ENCODE assay signal across 21 cellular contexts in the genomic region with DNA sequence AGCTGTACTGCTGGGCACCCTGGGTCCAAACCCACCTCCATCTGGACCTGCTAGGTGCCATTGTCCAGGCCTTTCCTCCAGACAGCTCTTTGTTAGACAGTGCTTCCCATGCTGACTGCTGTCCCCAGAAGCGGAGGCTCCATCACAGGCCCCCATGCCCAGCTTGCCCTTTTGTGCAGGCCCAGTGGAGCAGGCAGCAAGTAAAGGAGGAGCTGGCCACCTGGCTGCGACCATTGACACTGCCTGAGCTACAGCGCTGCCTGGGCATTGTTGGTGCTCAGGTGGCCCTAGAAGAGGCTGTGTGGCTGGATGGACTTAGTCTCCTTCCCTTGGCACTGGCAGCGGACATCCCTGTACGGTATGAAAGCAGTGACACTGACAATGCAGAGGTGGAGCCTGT. TPM values are rescaled to one million over a fixed set of nuclear protein-coding genes. Genes with fewer than 3 reads are reported as not detected.
DNase-seq lines count a peak whose midpoint lies in the region; ATAC-seq, FAIRE-seq and TF ChIP-seq lines count a peak whose summit lies in the region.
"Had no signal": no experiment of that assay in that cellular context is flagged by ENCODE, and none has a peak within 500 bp of the region (broad histone marks: within the 10 kb centered on the region; RNA-seq: fewer than 3 reads in every experiment).

No MANE protein-coding gene starts in this region.

- H3K27me3 Mint-ChIP-seq in activated CD4-positive, alpha-beta T cell treated with anti-CD3 and anti-CD28 coated beads for 36 hours = no peaks in the 10 kb centered on the region
- H3K27me3 Mint-ChIP-seq in endodermal cell (ENCODE audit: insufficient read depth) = no peaks in the 10 kb centered on the region
- H3K27me3 Mint-ChIP-seq: CD4-positive, alpha-beta T cell; IgD-negative memory B cell had no signal

- no peaks in the 10 kb centered on the region for H3K9me3 ChIP-seq in HepG2 (ENCODE audit: low read length)
- no peaks in the 10 kb centered on the region for H3K9me3 ChIP-seq in osteoblast (ENCODE audit: low read depth, low read length)
- no peaks in the 10 kb centered on the region for H3K9me3 ChIP-seq in thoracic aorta
- H3K9me3 ChIP-seq in endodermal cell (ENCODE audit: control insufficient read depth, low read length) = no peaks in the 10 kb centered on the region
- H3K9me3 ChIP-seq: A549, Caco-2 had no signal

- no peaks in the 10 kb centered on the region for H4K20me1 ChIP-seq in HepG2 (ENCODE audit: insufficient read depth, low read length)
- peaks cover 3% of the 10 kb centered on the region for H4K20me1 ChIP-seq in osteoblast (ENCODE audit: insufficient read depth, low read length)

- POLR2A ChIA-PET in activated CD4-positive, alpha-beta T cell treated with anti-CD3 and anti-CD28 coated beads for 36 hours (lab: Charles Lee) = no interaction called here
- POLR2A ChIA-PET in HepG2 (lab: Yijun Ruan, JAX) = no interaction called here

- TF ChIP-seq CTCF in HepG2 (CRISPR knock-in tag; IDR thresholded peaks at IDR 0.05) = no peak
- no peak for TF ChIP-seq CTCF in osteoblast (IDR thresholded peaks at IDR 0.05; ENCODE audit: extremely low read depth, low read depth, low read length)
- TF ChIP-seq CTCF in thoracic aorta (IDR thresholded peaks at IDR 0.05) = no peak
- TF ChIP-seq CTCF in endodermal cell (conservative IDR thresholded peaks at IDR 0.05) = no peak
- no peak for TF ChIP-seq CTCF in GM13976 (IDR thresholded peaks at IDR 0.05; ENCODE audit: borderline replicate concordance, control extremely low read depth, extremely low read depth, insufficient read depth, missing control alignments)

- H2AFZ ChIP-seq in HepG2 (ENCODE audit: low read length) = no peak overlapping the region
- no peak overlapping the region for H2AFZ ChIP-seq in osteoblast (ENCODE audit: low read length)

- H3K36me3 ChIP-seq in HepG2 (replicated peaks in 1 of 2; ENCODE audit: control insufficient read depth in 1 of 2, insufficient read depth in 2 of 2, low read length in 2 of 2) = peaks cover 6 to 23% of the 10 kb centered on the region in 2 experiments; a peak in 4 of 5 replicates
- peaks cover 8% of the 10 kb centered on the region for H3K36me3 ChIP-seq in osteoblast (ENCODE audit: insufficient read depth, low read length)
- H3K36me3 ChIP-seq in thoracic aorta = peaks cover 6% of the 10 kb centered on the region
- H3K36me3 ChIP-seq in endodermal cell (ENCODE audit: control insufficient read depth, insufficient read depth, low read length) = peaks cover 14% of the 10 kb centered on the region

- H3K79me2 ChIP-seq in HepG2 (ENCODE audit: insufficient read depth, low read length) (no peaks in the 10 kb centered on the region), osteoblast (ENCODE audit: insufficient read depth, low read length) (no peaks in the 10 kb centered on the region)

- TF ChIP-seq EP300 in HepG2 (IDR thresholded peaks at IDR 0.05; ENCODE audit: low read depth in 2 of 2, low read length in 2 of 2) = no peak
- no peak for TF ChIP-seq EP300 in HepG2 (CRISPR knock-in tag; IDR thresholded peaks at IDR 0.05; ENCODE audit: borderline replicate concordance)

- no peak for TF ChIP-seq POLR2A in HepG2 (IDR thresholded peaks at IDR 0.05; ENCODE audit: insufficient read depth in 1 of 2, low read depth in 2 of 2, low read length in 2 of 2)

- no peak for DNase-seq in activated CD4-positive, alpha-beta T cell treated with anti-CD3 and anti-CD28 coated beads for 36 hours
- no peak for DNase-seq in activated CD4-positive, alpha-beta T cell treated with anti-CD3 and anti-CD28 coated beads, Interleukin-2, amount 50 U/mL, for 48 hours
- DNase-seq in HepG2 (ENCODE audit: low spot score) (no peak), osteoblast (ENCODE audit: insufficient read length, low spot score, missing footprints) (no peak), thoracic aorta (ENCODE audit: low spot score) (no peak), endodermal cell (no peak), GM13976 (ENCODE audit: low spot score) (no peak)
- DNase-seq: AML-193; Caco-2; CD4-positive, alpha-beta T cell; HCEC 1CT had no signal

- H3K27ac ChIP-seq in HepG2 (ENCODE audit: extremely low read length, insufficient read depth, low read length) (no peak overlapping the region), osteoblast (ENCODE audit: low read depth, low read length) (peak overlapping the region; percentile 40), thoracic aorta (peak overlapping the region; percentile 64 to 75), endodermal cell (ENCODE audit: low read depth, low read length) (no peak overlapping the region)
- H3K27ac ChIP-seq: 22Rv1, A549, C4-2B had no signal

- no TSS peak for BruUV-seq in HepG2 (replicated peaks; lab: Mats Ljungman, UMichigan)

- no peaks in the 10 kb centered on the region for H3K9me3 Mint-ChIP-seq in activated CD4-positive, alpha-beta T cell treated with anti-CD3 and anti-CD28 coated beads for 36 hours (ENCODE audit: low read depth)
- H3K9me3 Mint-ChIP-seq in endodermal cell = no peaks in the 10 kb centered on the region
- H3K9me3 Mint-ChIP-seq: CD4-positive, alpha-beta T cell; IgD-negative memory B cell had no signal

- H3K4me3 Mint-ChIP-seq in activated CD4-positive, alpha-beta T cell treated with anti-CD3 and anti-CD28 coated beads for 36 hours = no peak overlapping the region
- H3K4me3 Mint-ChIP-seq in endodermal cell = no peak overlapping the region
- H3K4me3 Mint-ChIP-seq: CD4-positive, alpha-beta T cell; IgD-negative memory B cell had no signal

- FAIRE-seq in HepG2 (lab: Jason Lieb, UNC) = no peak
- FAIRE-seq: A549, D721Med, G401.6, GM12892, H54, HTR-8/SVneo had no signal

- H3K4me1 ChIP-seq in HepG2 (ENCODE audit: insufficient read depth, low read length) (no peaks in the 10 kb centered on the region), osteoblast (ENCODE audit: insufficient read depth, low read length) (peaks cover 32% of the 10 kb centered on the region), thoracic aorta (ENCODE audit: control insufficient read depth in 1 of 2, low read depth in 2 of 2) (peaks cover 8 to 34% of the 10 kb centered on the region in 2 donors), endodermal cell (ENCODE audit: control insufficient read depth, insufficient read depth, low read length) (peaks cover 3% of the 10 kb centered on the region)
- H3K4me1 ChIP-seq: A549, Caco-2 had no signal

- peaks cover 18% of the 10 kb centered on the region for H3K36me3 Mint-ChIP-seq in activated CD4-positive, alpha-beta T cell treated with anti-CD3 and anti-CD28 coated beads for 36 hours (ENCODE audit: low read depth)
- H3K36me3 Mint-ChIP-seq in endodermal cell (ENCODE audit: low read depth) = peaks cover 13% of the 10 kb centered on the region

- H3K4me1 Mint-ChIP-seq in activated CD4-positive, alpha-beta T cell treated with anti-CD3 and anti-CD28 coated beads for 36 hours = no peaks in the 10 kb centered on the region
- H3K4me1 Mint-ChIP-seq in endodermal cell = peaks cover 3% of the 10 kb centered on the region

- 96% methylated on average over 4 of the region's 5 CpGs for WGBS in HepG2 (ENCODE audit: low lambda C conversion rate)
- WGBS in endodermal cell (ENCODE audit: insufficient coverage in 1 of 2, insufficient read length in 1 of 2), 2 experiments = 84 to 95% methylated on average over 2 to 5 of the region's 5 CpGs

- no peaks in the 10 kb centered on the region for H3K27me3 ChIP-seq in HepG2 (ENCODE audit: control insufficient read depth in 1 of 2, insufficient read depth in 2 of 2, low read length in 2 of 2)
- H3K27me3 ChIP-seq in osteoblast (ENCODE audit: insufficient read depth, low read length) = no peaks in the 10 kb centered on the region
- H3K27me3 ChIP-seq in thoracic aorta (replicated peaks; ENCODE audit: insufficient read depth) = no peaks in the 10 kb centered on the region
- no peaks in the 10 kb centered on the region for H3K27me3 ChIP-seq in endodermal cell (ENCODE audit: control insufficient read depth, insufficient read depth, low read length, poor library complexity, severe bottlenecking)

- no peak for ATAC-seq in activated CD4-positive, alpha-beta T cell treated with anti-CD3 and anti-CD28 coated beads for 36 hours
- ATAC-seq in HepG2 (peak; percentile 27; the same call in 2 of the 3 replicates), thoracic aorta (ENCODE audit: insufficient number of reproducible peaks, low FRiP score, low read depth) (no peak), GM19452 (IDR thresholded peaks at IDR 0.05; ENCODE audit: unreplicated experiment) (no peak)

- CTCF ChIA-PET in activated CD4-positive, alpha-beta T cell treated with anti-CD3 and anti-CD28 coated beads for 36 hours (lab: Charles Lee) = interaction anchor here (0.7 to 4.1 kb wide), 6 partner anchors 9 to 120 kb away, joined by 3 to 21 read pairs (median 3); no protein-coding TSS in a partner anchor
- CTCF ChIA-PET in HepG2 (lab: Yijun Ruan, JAX; ENCODE audit: low intra/inter-chr PET ratio, low total read pairs) = no interaction called here

- no peak for TF ChIP-seq RAD21 in HepG2 (CRISPR knock-in tag; IDR thresholded peaks at IDR 0.05)

- H3K4me3 ChIP-seq in HepG2 (replicated peaks in 1 of 3; ENCODE audit: insufficient read depth in 1 of 3, low read depth in 2 of 3, low read length in 3 of 3) (no peak overlapping the region), osteoblast (ENCODE audit: insufficient read depth, low read length) (no peak overlapping the region), thoracic aorta (no peak overlapping the region), endodermal cell (ENCODE audit: low read length) (no peak overlapping the region)
- H3K4me3 ChIP-seq: A549 had no signal

- H3K4me2 ChIP-seq in HepG2 (ENCODE audit: low read depth, low read length) (no peak overlapping the region), osteoblast (ENCODE audit: insufficient read depth, low read length) (no peak overlapping the region)
- H3K4me2 ChIP-seq: A549 had no signal

- H3K27ac Mint-ChIP-seq in activated CD4-positive, alpha-beta T cell treated with anti-CD3 and anti-CD28 coated beads for 36 hours = peak overlapping the region; percentile 33
- H3K27ac Mint-ChIP-seq in endodermal cell = no peak overlapping the region
- H3K27ac Mint-ChIP-seq: CD4-positive, alpha-beta T cell; IgD-negative memory B cell had no signal

- intact Hi-C loops in activated CD4-positive, alpha-beta T cell treated with anti-CD3 and anti-CD28 coated beads for 36 hours (cut with DNase I, micrococcal nuclease) = no loop called here
- intact Hi-C loops in HepG2 (cut with micrococcal nuclease; ENCODE audit: unreplicated experiment) = no loop called here

- in situ Hi-C loops in HepG2 (cut with HindIII; ENCODE audit: extremely low pct_ligation_motif_present, low pct_unique_long_range_greater_than_20kb) = no loop called here
- in situ Hi-C loops in GM13976 (cut with MboI; ENCODE audit: low sequenced_read_pairs, unreplicated experiment) = no loop called here

- no peak overlapping the region for H3K9ac ChIP-seq in HepG2 (ENCODE audit: insufficient read depth, low read depth, low read length)
- no peak overlapping the region for H3K9ac ChIP-seq in endodermal cell (ENCODE audit: extremely low read depth, low read length, poor library complexity, severe bottlenecking)

RNA-seq across cellular contexts. Expression of a gene that starts 1.5 kb away (rescaled TPM):
- total RNA-seq in activated CD4-positive, alpha-beta T cell treated with anti-CD3 and anti-CD28 coated beads for 36 hours = 10 to 100 TPM; 20.9 to 21.0 TPM
- total RNA-seq in HepG2 (2016; rRNA removed; fragmentation: Illumina TruSeq; extraction: Trizol) = 0.94 and 2.7 TPM in 2 replicates
- 1.3 and 1.6 TPM in 2 replicates for total RNA-seq in HepG2 (2016; cell fraction: cytosol; rRNA removed; fragmentation: Illumina TruSeq; extraction: Trizol; ENCODE audit: low read depth)
- total RNA-seq in HepG2 (2016; cell fraction: insoluble cytoplasmic fraction; rRNA removed; fragmentation: Illumina TruSeq; extraction: Trizol) = 1.0 and 2.6 TPM in 2 replicates
- 1.00 and 1.2 TPM in 2 replicates for total RNA-seq in HepG2 (2016; cell fraction: membrane; rRNA removed; fragmentation: Illumina TruSeq; extraction: Trizol)
- 8.5 and 9.6 TPM in 2 replicates for total RNA-seq in HepG2 (2016; cell fraction: nucleus; rRNA removed; fragmentation: Illumina TruSeq; extraction: Trizol)
- polyA plus RNA-seq in HepG2 (2011; rRNA removed) = 9.3 and 13.3 TPM in 2 replicates
- polyA plus RNA-seq in HepG2 (2011; cell fraction: cytosol; rRNA removed) = 2.1 TPM in 2 replicates
- 76.4 and 80.1 TPM in 2 replicates for polyA plus RNA-seq in HepG2 (2011; cell fraction: nucleus; rRNA removed)
- polyA plus RNA-seq in HepG2 (2012) = 11.0 and 17.0 TPM in 2 replicates
- 0.09 and 0.20 TPM in 2 replicates for polyA plus RNA-seq in HepG2 (2016; cell fraction: cytosol; fragmentation: Illumina TruSeq; extraction: Trizol; ENCODE audit: low read depth)
- polyA plus RNA-seq in HepG2 (2016; cell fraction: insoluble cytoplasmic fraction; fragmentation: Illumina TruSeq; extraction: Trizol; ENCODE audit: low read depth) = 0.91 and 1.1 TPM in 2 replicates
- polyA plus RNA-seq in HepG2 (2016; cell fraction: membrane; fragmentation: Illumina TruSeq; extraction: Trizol; ENCODE audit: low read depth) = 0.16 and 0.22 TPM in 2 replicates
- polyA plus RNA-seq in HepG2 (2016; cell fraction: nucleus; fragmentation: Illumina TruSeq; extraction: Trizol; ENCODE audit: insufficient read depth, low read depth) = 14.1 and 16.8 TPM in 2 replicates
- 57.3 and 64.0 TPM in 2 replicates for polyA minus RNA-seq in HepG2 (2011; rRNA and poly(A)+ RNA removed; ENCODE audit: low replicate concordance)
- polyA minus RNA-seq in HepG2 (2011; cell fraction: cytosol; rRNA and poly(A)+ RNA removed) = 2.5 and 3.1 TPM in 2 replicates
- 48.5 and 56.7 TPM in 2 replicates for polyA minus RNA-seq in HepG2 (2011; cell fraction: nucleus; rRNA and poly(A)+ RNA removed)
- total RNA-seq in osteoblast = 9.0 and 9.4 TPM in 2 replicates
- total RNA-seq in thoracic aorta = 10 to 100 TPM; 23.9 to 26.5 TPM
- 10 to 100 TPM; 11.0 to 12.2 TPM for total RNA-seq in endodermal cell
- 7.1 TPM for polyA plus RNA-seq in endodermal cell (2013, experiment 1 of 2)
- polyA plus RNA-seq in endodermal cell (2013, experiment 2 of 2) = 8.3 TPM

RNA-seq across cellular contexts. Expression of a gene that starts 17.2 kb away (rescaled TPM):
- 10 to 100 TPM; 27.1 to 39.2 TPM for total RNA-seq in activated CD4-positive, alpha-beta T cell treated with anti-CD3 and anti-CD28 coated beads for 36 hours
- 39.5 and 60.1 TPM in 2 replicates for total RNA-seq in HepG2 (2016; rRNA removed; fragmentation: Illumina TruSeq; extraction: Trizol)
- 10.8 and 13.1 TPM in 2 replicates for total RNA-seq in HepG2 (2016; cell fraction: cytosol; rRNA removed; fragmentation: Illumina TruSeq; extraction: Trizol; ENCODE audit: low read depth)
- 43.3 and 66.3 TPM in 2 replicates for total RNA-seq in HepG2 (2016; cell fraction: insoluble cytoplasmic fraction; rRNA removed; fragmentation: Illumina TruSeq; extraction: Trizol)
- total RNA-seq in HepG2 (2016; cell fraction: membrane; rRNA removed; fragmentation: Illumina TruSeq; extraction: Trizol) = 26.2 and 32.5 TPM in 2 replicates
- 41.4 and 43.0 TPM in 2 replicates for total RNA-seq in HepG2 (2016; cell fraction: nucleus; rRNA removed; fragmentation: Illumina TruSeq; extraction: Trizol)
- polyA plus RNA-seq in HepG2 (2011; rRNA removed) = 34.9 and 38.5 TPM in 2 replicates
- polyA plus RNA-seq in HepG2 (2011; cell fraction: cytosol; rRNA removed) = 34.0 and 35.1 TPM in 2 replicates
- 67.7 and 87.1 TPM in 2 replicates for polyA plus RNA-seq in HepG2 (2011; cell fraction: nucleus; rRNA removed)
- polyA plus RNA-seq in HepG2 (2012) = 20.8 and 27.0 TPM in 2 replicates
- polyA plus RNA-seq in HepG2 (2016; cell fraction: cytosol; fragmentation: Illumina TruSeq; extraction: Trizol; ENCODE audit: low read depth) = 11.9 and 14.7 TPM in 2 replicates
- 45.0 and 46.2 TPM in 2 replicates for polyA plus RNA-seq in HepG2 (2016; cell fraction: insoluble cytoplasmic fraction; fragmentation: Illumina TruSeq; extraction: Trizol; ENCODE audit: low read depth)
- 19.4 and 23.0 TPM in 2 replicates for polyA plus RNA-seq in HepG2 (2016; cell fraction: membrane; fragmentation: Illumina TruSeq; extraction: Trizol; ENCODE audit: low read depth)
- polyA plus RNA-seq in HepG2 (2016; cell fraction: nucleus; fragmentation: Illumina TruSeq; extraction: Trizol; ENCODE audit: insufficient read depth, low read depth) = 39.7 and 43.3 TPM in 2 replicates
- 42.9 and 55.1 TPM in 2 replicates for polyA minus RNA-seq in HepG2 (2011; rRNA and poly(A)+ RNA removed; ENCODE audit: low replicate concordance)
- polyA minus RNA-seq in HepG2 (2011; cell fraction: cytosol; rRNA and poly(A)+ RNA removed) = 12.4 and 20.8 TPM in 2 replicates
- 102 and 116 TPM in 2 replicates for polyA minus RNA-seq in HepG2 (2011; cell fraction: nucleus; rRNA and poly(A)+ RNA removed)
- total RNA-seq in osteoblast = 52.7 and 55.4 TPM in 2 replicates
- total RNA-seq in thoracic aorta = 10 to 100 TPM; 47.7 to 49.9 TPM
- 10 to 100 TPM; 29.6 to 30.5 TPM for total RNA-seq in endodermal cell
- polyA plus RNA-seq in endodermal cell (2013, experiment 1 of 2) = 32.9 TPM
- 27.5 TPM for polyA plus RNA-seq in endodermal cell (2013, experiment 2 of 2)

RNA-seq across cellular contexts. Expression of a gene that starts 17.4 kb away (rescaled TPM):
- total RNA-seq in activated CD4-positive, alpha-beta T cell treated with anti-CD3 and anti-CD28 coated beads for 36 hours = 10 to 100 TPM; 36.7 to 40.3 TPM
- 58.9 and 60.2 TPM in 2 replicates for total RNA-seq in HepG2 (2016; rRNA removed; fragmentation: Illumina TruSeq; extraction: Trizol)
- 17.5 and 22.7 TPM in 2 replicates for total RNA-seq in HepG2 (2016; cell fraction: cytosol; rRNA removed; fragmentation: Illumina TruSeq; extraction: Trizol; ENCODE audit: low read depth)
- 61.0 and 64.1 TPM in 2 replicates for total RNA-seq in HepG2 (2016; cell fraction: insoluble cytoplasmic fraction; rRNA removed; fragmentation: Illumina TruSeq; extraction: Trizol)
- 47.3 and 49.4 TPM in 2 replicates for total RNA-seq in HepG2 (2016; cell fraction: membrane; rRNA removed; fragmentation: Illumina TruSeq; extraction: Trizol)
- 42.8 and 48.3 TPM in 2 replicates for total RNA-seq in HepG2 (2016; cell fraction: nucleus; rRNA removed; fragmentation: Illumina TruSeq; extraction: Trizol)
- 56.6 TPM in 2 replicates for polyA plus RNA-seq in HepG2 (2011; rRNA removed)
- 46.2 and 52.7 TPM in 2 replicates for polyA plus RNA-seq in HepG2 (2011; cell fraction: cytosol; rRNA removed)
- polyA plus RNA-seq in HepG2 (2011; cell fraction: nucleus; rRNA removed) = 94.3 and 111 TPM in 2 replicates
- polyA plus RNA-seq in HepG2 (2012) = 27.4 and 32.7 TPM in 2 replicates
- polyA plus RNA-seq in HepG2 (2016; cell fraction: cytosol; fragmentation: Illumina TruSeq; extraction: Trizol; ENCODE audit: low read depth) = 19.3 and 24.9 TPM in 2 replicates
- polyA plus RNA-seq in HepG2 (2016; cell fraction: insoluble cytoplasmic fraction; fragmentation: Illumina TruSeq; extraction: Trizol; ENCODE audit: low read depth) = 64.8 and 65.3 TPM in 2 replicates
- 38.0 and 38.5 TPM in 2 replicates for polyA plus RNA-seq in HepG2 (2016; cell fraction: membrane; fragmentation: Illumina TruSeq; extraction: Trizol; ENCODE audit: low read depth)
- polyA plus RNA-seq in HepG2 (2016; cell fraction: nucleus; fragmentation: Illumina TruSeq; extraction: Trizol; ENCODE audit: insufficient read depth, low read depth) = 93.4 and 95.4 TPM in 2 replicates
- 40.2 and 91.9 TPM in 2 replicates for polyA minus RNA-seq in HepG2 (2011; rRNA and poly(A)+ RNA removed; ENCODE audit: low replicate concordance)
- polyA minus RNA-seq in HepG2 (2011; cell fraction: cytosol; rRNA and poly(A)+ RNA removed) = 13.5 and 13.6 TPM in 2 replicates
- 52.7 and 55.4 TPM in 2 replicates for polyA minus RNA-seq in HepG2 (2011; cell fraction: nucleus; rRNA and poly(A)+ RNA removed)
- total RNA-seq in osteoblast = 74.3 and 79.3 TPM in 2 replicates
- total RNA-seq in thoracic aorta = 10 to 100 TPM; 52.1 to 62.8 TPM
- total RNA-seq in endodermal cell = 10 to 100 TPM; 56.5 to 56.8 TPM
- polyA plus RNA-seq in endodermal cell (2013, experiment 1 of 2) = 37.3 TPM
- polyA plus RNA-seq in endodermal cell (2013, experiment 2 of 2) = 32.9 TPM

RNA-seq across cellular contexts. Expression of a gene that starts 24.8 kb away (rescaled TPM):
- total RNA-seq in activated CD4-positive, alpha-beta T cell treated with anti-CD3 and anti-CD28 coated beads for 36 hours = 1 to 10 TPM; 3.8 to 4.2 TPM
- total RNA-seq in HepG2 (2016; rRNA removed; fragmentation: Illumina TruSeq; extraction: Trizol) = 2.8 and 6.3 TPM in 2 replicates
- 0.40 and 0.79 TPM in 2 replicates for total RNA-seq in HepG2 (2016; cell fraction: cytosol; rRNA removed; fragmentation: Illumina TruSeq; extraction: Trizol; ENCODE audit: low read depth)
- total RNA-seq in HepG2 (2016; cell fraction: insoluble cytoplasmic fraction; rRNA removed; fragmentation: Illumina TruSeq; extraction: Trizol) = 2.4 and 5.9 TPM in 2 replicates
- 1.2 and 1.5 TPM in 2 replicates for total RNA-seq in HepG2 (2016; cell fraction: membrane; rRNA removed; fragmentation: Illumina TruSeq; extraction: Trizol)
- total RNA-seq in HepG2 (2016; cell fraction: nucleus; rRNA removed; fragmentation: Illumina TruSeq; extraction: Trizol) = 9.6 and 9.9 TPM in 2 replicates
- polyA plus RNA-seq in HepG2 (2011; rRNA removed) = 3.6 and 4.9 TPM in 2 replicates
- polyA plus RNA-seq in HepG2 (2011; cell fraction: cytosol; rRNA removed) = 1.5 and 2.1 TPM in 2 replicates
- polyA plus RNA-seq in HepG2 (2011; cell fraction: nucleus; rRNA removed) = 25.2 and 26.5 TPM in 2 replicates
- 2.3 and 2.8 TPM in 2 replicates for polyA plus RNA-seq in HepG2 (2012)
- 0.49 and 0.53 TPM in 2 replicates for polyA plus RNA-seq in HepG2 (2016; cell fraction: cytosol; fragmentation: Illumina TruSeq; extraction: Trizol; ENCODE audit: low read depth)
- polyA plus RNA-seq in HepG2 (2016; cell fraction: insoluble cytoplasmic fraction; fragmentation: Illumina TruSeq; extraction: Trizol; ENCODE audit: low read depth) = 1.6 and 2.7 TPM in 2 replicates
- 0.80 and 1.3 TPM in 2 replicates for polyA plus RNA-seq in HepG2 (2016; cell fraction: membrane; fragmentation: Illumina TruSeq; extraction: Trizol; ENCODE audit: low read depth)
- polyA plus RNA-seq in HepG2 (2016; cell fraction: nucleus; fragmentation: Illumina TruSeq; extraction: Trizol; ENCODE audit: insufficient read depth, low read depth) = 25.5 and 27.0 TPM in 2 replicates
- polyA minus RNA-seq in HepG2 (2011; rRNA and poly(A)+ RNA removed; ENCODE audit: low replicate concordance) = 5.6 and 9.8 TPM in 2 replicates
- polyA minus RNA-seq in HepG2 (2011; cell fraction: cytosol; rRNA and poly(A)+ RNA removed) = 1.6 and 3.3 TPM in 2 replicates
- polyA minus RNA-seq in HepG2 (2011; cell fraction: nucleus; rRNA and poly(A)+ RNA removed) = 6.6 and 8.3 TPM in 2 replicates
- 25.3 and 36.2 TPM in 2 replicates for total RNA-seq in osteoblast
- 10 to 100 TPM; 40.3 to 40.4 TPM for total RNA-seq in thoracic aorta
- 10 to 100 TPM; 13.0 to 18.0 TPM for total RNA-seq in endodermal cell
- polyA plus RNA-seq in endodermal cell (2013, experiment 1 of 2) = 19.9 TPM
- 17.8 TPM for polyA plus RNA-seq in endodermal cell (2013, experiment 2 of 2)

RNA-seq across cellular contexts. Expression of a gene that starts 57.8 kb away (rescaled TPM):
- total RNA-seq in activated CD4-positive, alpha-beta T cell treated with anti-CD3 and anti-CD28 coated beads for 36 hours = under 1 TPM; 0.16 to 0.33 TPM
- total RNA-seq in HepG2 (2016; rRNA removed; fragmentation: Illumina TruSeq; extraction: Trizol) (29.6 and 57.4 TPM in 2 replicates), osteoblast (0.59 and 1.1 TPM in 2 replicates), thoracic aorta (1 to 10 TPM in 1 of 2 donors, under 1 TPM in 1; 0.54 to 2.9 TPM), endodermal cell (1 to 10 TPM; 3.9 to 6.0 TPM)
- 7.4 and 9.1 TPM in 2 replicates for total RNA-seq in HepG2 (2016; cell fraction: cytosol; rRNA removed; fragmentation: Illumina TruSeq; extraction: Trizol; ENCODE audit: low read depth)
- 28.5 and 59.2 TPM in 2 replicates for total RNA-seq in HepG2 (2016; cell fraction: insoluble cytoplasmic fraction; rRNA removed; fragmentation: Illumina TruSeq; extraction: Trizol)
- 9.6 and 11.3 TPM in 2 replicates for total RNA-seq in HepG2 (2016; cell fraction: membrane; rRNA removed; fragmentation: Illumina TruSeq; extraction: Trizol)
- 60.0 and 62.1 TPM in 2 replicates for total RNA-seq in HepG2 (2016; cell fraction: nucleus; rRNA removed; fragmentation: Illumina TruSeq; extraction: Trizol)
- 6.2 and 9.2 TPM in 2 replicates for polyA plus RNA-seq in HepG2 (2011; rRNA removed)
- polyA plus RNA-seq in HepG2 (2011; cell fraction: cytosol; rRNA removed) = 7.9 and 10.5 TPM in 2 replicates
- polyA plus RNA-seq in HepG2 (2011; cell fraction: nucleus; rRNA removed) = 6.2 and 6.6 TPM in 2 replicates
- polyA plus RNA-seq in HepG2 (2012) = 1.3 and 1.4 TPM in 2 replicates
- polyA plus RNA-seq in HepG2 (2016; cell fraction: cytosol; fragmentation: Illumina TruSeq; extraction: Trizol; ENCODE audit: low read depth) = 6.7 and 7.9 TPM in 2 replicates
- polyA plus RNA-seq in HepG2 (2016; cell fraction: insoluble cytoplasmic fraction; fragmentation: Illumina TruSeq; extraction: Trizol; ENCODE audit: low read depth) = 28.3 and 32.1 TPM in 2 replicates
- polyA plus RNA-seq in HepG2 (2016; cell fraction: membrane; fragmentation: Illumina TruSeq; extraction: Trizol; ENCODE audit: low read depth) = 8.6 and 17.5 TPM in 2 replicates
- polyA plus RNA-seq in HepG2 (2016; cell fraction: nucleus; fragmentation: Illumina TruSeq; extraction: Trizol; ENCODE audit: insufficient read depth, low read depth) = 86.2 and 88.6 TPM in 2 replicates
- polyA minus RNA-seq in HepG2 (2011; rRNA and poly(A)+ RNA removed; ENCODE audit: low replicate concordance) = 0.26 and 20.4 TPM in 2 replicates
- polyA minus RNA-seq in HepG2 (2011; cell fraction: cytosol; rRNA and poly(A)+ RNA removed) = 3.1 and 4.2 TPM in 2 replicates
- 4.1 and 4.5 TPM in 2 replicates for polyA minus RNA-seq in HepG2 (2011; cell fraction: nucleus; rRNA and poly(A)+ RNA removed)
- 2.6 TPM for polyA plus RNA-seq in endodermal cell (2013, experiment 1 of 2)
- 2.3 TPM for polyA plus RNA-seq in endodermal cell (2013, experiment 2 of 2)

Comparison
In these comparisons a context has a peak if more than half of its experiments do, and no peak if none do; other contexts are left out.
1. H3K27ac ChIP-seq: peak in osteoblast (single experiment) and thoracic aorta (2 of 2); none in HepG2 (single experiment) and endodermal cell (single experiment).